18 cellular contexts compared by ENCODE assay signal in the genomic region with DNA sequence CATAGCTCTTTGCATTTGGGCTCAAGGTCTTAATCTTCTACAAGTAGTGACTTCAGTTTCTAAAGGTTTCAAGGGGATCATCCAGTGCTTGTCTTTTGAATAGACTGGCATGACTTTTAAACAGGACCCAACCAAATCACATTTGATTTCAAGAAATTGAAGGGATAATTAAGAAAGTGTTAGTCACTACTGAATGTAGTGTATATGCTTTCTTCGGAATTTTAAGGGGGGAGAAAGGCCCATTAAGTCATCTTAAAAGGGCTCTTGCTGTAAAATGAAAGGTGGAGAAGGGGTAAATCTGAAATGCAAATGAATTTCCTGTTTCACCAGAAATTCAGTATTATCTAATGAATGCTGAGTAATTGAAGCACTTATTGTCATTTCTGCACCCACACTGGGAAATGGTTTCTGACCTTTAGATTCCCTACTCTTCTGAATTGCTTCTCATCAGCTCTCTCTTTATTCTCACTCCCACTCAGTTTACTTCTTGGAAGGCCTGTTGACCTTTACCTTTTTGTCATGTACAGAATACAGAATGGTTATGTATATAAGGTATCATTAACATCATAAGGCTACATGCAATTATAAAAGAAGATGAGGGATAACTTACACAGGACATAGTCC.
A peak's percentile ranks its signal among the peaks of the same experiment; 100 is the strongest.
DNase-seq lines count a peak whose midpoint lies in the region; ATAC-seq and TF ChIP-seq lines count a peak whose summit lies in the region.
"Had no signal": no experiment of that assay in that cellular context is flagged by ENCODE, and none has a peak within 500 bp of the region (broad histone marks: within the 10 kb centered on the region; RNA-seq: fewer than 3 reads in every experiment).

No MANE protein-coding gene starts in this region.

- H4K20me1 ChIP-seq in GM23338 (replicated peaks; ENCODE audit: insufficient read depth): no peaks in the 10 kb centered on the region

- peaks cover under 1% of the 10 kb centered on the region for H3K9me3 Mint-ChIP-seq in activated CD4-positive, alpha-beta T cell treated with anti-CD3 and anti-CD28 coated beads for 36 hours (ENCODE audit: low read depth)
- H3K9me3 Mint-ChIP-seq in GM23338: peaks cover 2% of the 10 kb centered on the region; the same call in 1 of the 3 replicates
- H3K9me3 Mint-ChIP-seq in activated T-helper 2 cell treated with anti-CD3 and anti-CD28 coated beads, Interferon-gamma antibody, Interleukin-2, Interleukin-4, amounts not matched to agents 10 μg/mL and 5 μg/mL and 100 μg/mL, durations not matched to agents 14 hours and 24 hours and 36 hours: no peaks in the 10 kb centered on the region
- H3K9me3 Mint-ChIP-seq in stimulated activated naive B cell treated with anti-CD40 and anti-IgM and Interleukin-4, amounts not matched to agents 10 μg/mL and 1 μg/mL and 100 μg/mL, for 72 hours: peaks cover under 1 to 1% of the 10 kb centered on the region in 2 donors

- in situ Hi-C loops in GM13977 (cut with MboI; ENCODE audit: low pct_unique_long_range_greater_than_20kb, low sequenced_read_pairs, unreplicated experiment): no loop called here

- ATAC-seq in activated CD4-positive, alpha-beta T cell treated with anti-CD3 and anti-CD28 coated beads for 36 hours: peak; percentile 66
- no peak for ATAC-seq in GM23338
- peak; percentile 68 to 70 for ATAC-seq in stimulated activated naive B cell treated with anti-CD40 and anti-IgM and Interleukin-4, amounts not matched to agents 10 μg/mL and 1 μg/mL and 100 μg/mL, for 72 hours (replicated peaks)
- ATAC-seq: K562 had no signal

- POLR2A ChIA-PET in activated CD4-positive, alpha-beta T cell treated with anti-CD3 and anti-CD28 coated beads for 36 hours (lab: Charles Lee): no interaction called here

- peak overlapping the region; percentile 81 for H3K27ac ChIP-seq in GM23338 (ENCODE audit: low read depth)
- H3K27ac ChIP-seq: RWPE1, SJCRH30 had no signal

- no peaks in the 10 kb centered on the region for H3K36me3 Mint-ChIP-seq in activated CD4-positive, alpha-beta T cell treated with anti-CD3 and anti-CD28 coated beads for 36 hours (ENCODE audit: low read depth)
- H3K36me3 Mint-ChIP-seq in GM23338 (ENCODE audit: low read depth): peaks cover 3% of the 10 kb centered on the region; the same call in 1 of the 3 replicates
- peaks cover 5% of the 10 kb centered on the region for H3K36me3 Mint-ChIP-seq in activated T-helper 2 cell treated with anti-CD3 and anti-CD28 coated beads, Interferon-gamma antibody, Interleukin-2, Interleukin-4, amounts not matched to agents 10 μg/mL and 5 μg/mL and 100 μg/mL, durations not matched to agents 14 hours and 24 hours and 36 hours (ENCODE audit: low read depth)
- H3K36me3 Mint-ChIP-seq in stimulated activated naive B cell treated with anti-CD40 and anti-IgM and Interleukin-4, amounts not matched to agents 10 μg/mL and 1 μg/mL and 100 μg/mL, for 72 hours: no peaks in the 10 kb centered on the region

- peaks cover 26% of the 10 kb centered on the region for H3K4me1 Mint-ChIP-seq in activated CD4-positive, alpha-beta T cell treated with anti-CD3 and anti-CD28 coated beads for 36 hours
- peaks cover 30% of the 10 kb centered on the region for H3K4me1 Mint-ChIP-seq in GM23338
- peaks cover 29% of the 10 kb centered on the region for H3K4me1 Mint-ChIP-seq in activated T-helper 2 cell treated with anti-CD3 and anti-CD28 coated beads, Interferon-gamma antibody, Interleukin-2, Interleukin-4, amounts not matched to agents 10 μg/mL and 5 μg/mL and 100 μg/mL, durations not matched to agents 14 hours and 24 hours and 36 hours (ENCODE audit: low read depth)
- H3K4me1 Mint-ChIP-seq in stimulated activated naive B cell treated with anti-CD40 and anti-IgM and Interleukin-4, amounts not matched to agents 10 μg/mL and 1 μg/mL and 100 μg/mL, for 72 hours: peaks cover 14 to 22% of the 10 kb centered on the region in 2 donors

- H3K27ac Mint-ChIP-seq in activated CD4-positive, alpha-beta T cell treated with anti-CD3 and anti-CD28 coated beads for 36 hours: peak overlapping the region; percentile 20
- peak overlapping the region; percentile 51 for H3K27ac Mint-ChIP-seq in GM23338
- peak overlapping the region; percentile 74 for H3K27ac Mint-ChIP-seq in activated T-helper 2 cell treated with anti-CD3 and anti-CD28 coated beads, Interferon-gamma antibody, Interleukin-2, Interleukin-4, amounts not matched to agents 10 μg/mL and 5 μg/mL and 100 μg/mL, durations not matched to agents 14 hours and 24 hours and 36 hours
- H3K27ac Mint-ChIP-seq in stimulated activated naive B cell treated with anti-CD40 and anti-IgM and Interleukin-4, amounts not matched to agents 10 μg/mL and 1 μg/mL and 100 μg/mL, for 72 hours: peak overlapping the region; percentile 14

- no peak for DNase-seq in activated CD4-positive, alpha-beta T cell treated with anti-CD3 and anti-CD28 coated beads for 36 hours
- no peak for DNase-seq in activated CD4-positive, alpha-beta T cell treated with anti-CD3 and anti-CD28 coated beads, Interleukin-2, amount 50 U/mL, for 1 hour
- no peak for DNase-seq in GM23338 (ENCODE audit: low spot score)
- DNase-seq in activated T-helper 2 cell treated with anti-CD3 and anti-CD28 coated beads, Interferon-gamma antibody, Interleukin-2, Interleukin-4, amounts not matched to agents 10 μg/mL and 5 μg/mL and 100 μg/mL, durations not matched to agents 14 hours and 24 hours and 36 hours (ENCODE audit: low spot score): no peak
- DNase-seq in stimulated activated naive B cell treated with anti-CD40 and anti-IgM and Interleukin-4, amounts not matched to agents 10 μg/mL and 1 μg/mL and 100 μg/mL, for 72 hours: no peak
- no peak for DNase-seq in GM13977 (ENCODE audit: low spot score)
- DNase-seq in DMS153 treated with DMSO at 0.1 percent for 48 hours (lab: John Stamatoyannopoulos, UW; ENCODE audit: unreplicated experiment): no peak
- no peak for DNase-seq in SK-N-DZ (ENCODE audit: low spot score)
- DNase-seq: C1 segment of cervical spinal cord; HCEC 1CT; NCI-H1436 treated with DMSO at 0.1 percent for 48 hours; NCI-H2107; NCI-H226; NK-92 treated with Interleukin-12 subunit alpha and Interleukin-12 subunit beta, amount 100 ng/mL, for 24 hours; OCI-M1; SJCRH30 had no signal

- no peaks in the 10 kb centered on the region for H3K79me2 ChIP-seq in GM23338 (replicated peaks; ENCODE audit: insufficient read depth)

- peaks cover 15% of the 10 kb centered on the region for H3K9me2 ChIP-seq in GM23338 (ENCODE audit: insufficient read depth)

- H3K4me3 ChIP-seq in GM23338: peak overlapping the region; percentile 21
- H3K4me3 ChIP-seq: K562, SJCRH30 had no signal

- H3K4me1 ChIP-seq in GM23338 (ENCODE audit: insufficient read depth): peaks cover 28% of the 10 kb centered on the region
- H3K4me1 ChIP-seq: SJCRH30 had no signal

- intact Hi-C loops in activated CD4-positive, alpha-beta T cell treated with anti-CD3 and anti-CD28 coated beads for 36 hours (cut with DNase I, micrococcal nuclease): loop anchor here (2.0 to 10.0 kb wide), 4 partner anchors 213 to 296 kb away; no protein-coding TSS in a partner anchor
- intact Hi-C loops in activated T-helper 2 cell treated with anti-CD3 and anti-CD28 coated beads, Interferon-gamma antibody, Interleukin-2, Interleukin-4, amounts not matched to agents 10 μg/mL and 5 μg/mL and 100 μg/mL, durations not matched to agents 14 hours and 24 hours and 36 hours (cut with micrococcal nuclease): loop anchor here (1.0 to 10.0 kb wide), 5 partner anchors 177 to 344 kb away; no protein-coding TSS in a partner anchor

- H3F3A ChIP-seq in GM23338 (replicated peaks; ENCODE audit: low read depth): no peaks in the 10 kb centered on the region

- peak overlapping the region; percentile 71 for H3K4me2 ChIP-seq in GM23338

- no peak overlapping the region for H3K4me3 Mint-ChIP-seq in activated CD4-positive, alpha-beta T cell treated with anti-CD3 and anti-CD28 coated beads for 36 hours
- no peak overlapping the region for H3K4me3 Mint-ChIP-seq in GM23338
- H3K4me3 Mint-ChIP-seq in activated T-helper 2 cell treated with anti-CD3 and anti-CD28 coated beads, Interferon-gamma antibody, Interleukin-2, Interleukin-4, amounts not matched to agents 10 μg/mL and 5 μg/mL and 100 μg/mL, durations not matched to agents 14 hours and 24 hours and 36 hours (ENCODE audit: low read depth): no peak overlapping the region
- H3K4me3 Mint-ChIP-seq in stimulated activated naive B cell treated with anti-CD40 and anti-IgM and Interleukin-4, amounts not matched to agents 10 μg/mL and 1 μg/mL and 100 μg/mL, for 72 hours: no peak overlapping the region

- H3K27me3 ChIP-seq in GM23338 (ENCODE audit: insufficient read depth): no peaks in the 10 kb centered on the region
- H3K27me3 ChIP-seq: SJCRH30 had no signal

- no peak for TF ChIP-seq CTCF in GM23338 (conservative IDR thresholded peaks at IDR 0.05; ENCODE audit: low read depth in 2 of 2)
- TF ChIP-seq CTCF in GM13977 (IDR thresholded peaks at IDR 0.05; ENCODE audit: extremely low read depth, insufficient read depth, missing control alignments): no peak

- H2AFZ ChIP-seq in GM23338: no peak overlapping the region

- H3K27me3 Mint-ChIP-seq in activated CD4-positive, alpha-beta T cell treated with anti-CD3 and anti-CD28 coated beads for 36 hours: no peaks in the 10 kb centered on the region
- H3K27me3 Mint-ChIP-seq in GM23338 (ENCODE audit: insufficient read depth, low read depth, poor library complexity): no peaks in the 10 kb centered on the region
- no peaks in the 10 kb centered on the region for H3K27me3 Mint-ChIP-seq in activated T-helper 2 cell treated with anti-CD3 and anti-CD28 coated beads, Interferon-gamma antibody, Interleukin-2, Interleukin-4, amounts not matched to agents 10 μg/mL and 5 μg/mL and 100 μg/mL, durations not matched to agents 14 hours and 24 hours and 36 hours (ENCODE audit: low read depth)
- no peaks in the 10 kb centered on the region for H3K27me3 Mint-ChIP-seq in stimulated activated naive B cell treated with anti-CD40 and anti-IgM and Interleukin-4, amounts not matched to agents 10 μg/mL and 1 μg/mL and 100 μg/mL, for 72 hours

- CTCF ChIA-PET in activated CD4-positive, alpha-beta T cell treated with anti-CD3 and anti-CD28 coated beads for 36 hours (lab: Charles Lee): interaction anchor here (0.6 to 1.8 kb wide), 3 partner anchors 76 to 346 kb away, joined by 3 to 8 read pairs (median 3); no protein-coding TSS in a partner anchor

- H3K36me3 ChIP-seq in GM23338 (ENCODE audit: insufficient read depth): no peaks in the 10 kb centered on the region
- H3K36me3 ChIP-seq: SJCRH30 had no signal

Comparison
In these comparisons a context has a peak if more than half of its experiments do, and no peak if none do; other contexts are left out.
1. H3K27ac Mint-ChIP-seq: peak in every context shown above with its lines; median percentile 74 in activated T-helper 2 cell treated with anti-CD3 and anti-CD28 coated beads, Interferon-gamma antibody, Interleukin-2, Interleukin-4, amounts not matched to agents 10 μg/mL and 5 μg/mL and 100 μg/mL, durations not matched to agents 14 hours and 24 hours and 36 hours; 51 in GM23338; 20 in activated CD4-positive, alpha-beta T cell treated with anti-CD3 and anti-CD28 coated beads for 36 hours; 14 in stimulated activated naive B cell treated with anti-CD40 and anti-IgM and Interleukin-4, amounts not matched to agents 10 μg/mL and 1 μg/mL and 100 μg/mL, for 72 hours.